13 cellular contexts compared by ENCODE assay signal in genomic region chr19:6234527-6234926, GRCh38. TPM values are rescaled to one million over a fixed set of nuclear protein-coding genes. Genes with fewer than 3 reads are reported as not detected.
DNase-seq lines count a peak whose midpoint lies in the region; ATAC-seq and TF ChIP-seq lines count a peak whose summit lies in the region.
"Had no signal": no experiment of that assay in that cellular context is flagged by ENCODE, and none has a peak within 500 bp of the region (broad histone marks: within the 10 kb centered on the region; RNA-seq: fewer than 3 reads in every experiment).

No MANE protein-coding gene starts in this region.

- TF ChIP-seq CTCF in H9 (conservative IDR thresholded peaks at IDR 0.05) (no peak), brain (conservative IDR thresholded peaks at IDR 0.05) (no peak), lower lobe of right lung (IDR thresholded peaks at IDR 0.05) (no peak), suprapubic skin (IDR thresholded peaks at IDR 0.05) (no peak)

- no peak overlapping the region for H3K4me3 Mint-ChIP-seq in H9
- peak overlapping the region in 2 of 5 experiments; percentile 9 for H3K4me3 Mint-ChIP-seq in brain
- no peak overlapping the region for H3K4me3 Mint-ChIP-seq in activated CD4-positive, alpha-beta T cell treated with anti-CD3 and anti-CD28 coated beads for 36 hours
- H3K4me3 Mint-ChIP-seq: mesothelial cell of epicardium had no signal

- H3K9me3 ChIP-seq in H9 (ENCODE audit: control insufficient read depth, low read depth, low read length) (no peaks in the 10 kb centered on the region), lower lobe of right lung (no peaks in the 10 kb centered on the region), suprapubic skin (no peaks in the 10 kb centered on the region)
- H3K9me3 ChIP-seq: Caco-2 had no signal

- H3K27ac Mint-ChIP-seq in H9: peak overlapping the region in 2 of 3 experiments; percentile 2 to 34; a peak in 2 of 7 replicates
- H3K27ac Mint-ChIP-seq in brain: peak overlapping the region; percentile 21 to 80 (median 76)
- H3K27ac Mint-ChIP-seq in activated CD4-positive, alpha-beta T cell treated with anti-CD3 and anti-CD28 coated beads for 36 hours: no peak overlapping the region
- H3K27ac Mint-ChIP-seq: mesothelial cell of epicardium had no signal

- no peak overlapping the region for H3K56ac ChIP-seq in H9 (ENCODE audit: insufficient read length, low read depth, low read length)

- H3K9me3 Mint-ChIP-seq in H9: no peaks in the 10 kb centered on the region; a peak in 1 of 5 replicates
- H3K9me3 Mint-ChIP-seq in brain: no peaks in the 10 kb centered on the region
- H3K9me3 Mint-ChIP-seq in activated CD4-positive, alpha-beta T cell treated with anti-CD3 and anti-CD28 coated beads for 36 hours (ENCODE audit: low read depth): no peaks in the 10 kb centered on the region
- H3K9me3 Mint-ChIP-seq: dendritic cell treated with granulocyte-macrophage colony-stimulating factor and Interleukin-4, amounts not matched to agents 40 ng/mL and 50 ng/mL, for 4 days; mesothelial cell of epicardium had no signal

- H3K79me2 ChIP-seq in H9 (ENCODE audit: insufficient read depth, low read length): peaks cover 5% of the 10 kb centered on the region; the same call in 1 of the 2 replicates

- DNase-seq in H9 (no peak), lower lobe of right lung (no peak), suprapubic skin (ENCODE audit: low spot score in 2 of 2) (no peak), SHP77 treated with DMSO at 0.1 percent for 48 hours (lab: John Stamatoyannopoulos, UW) (no peak)
- DNase-seq in activated CD4-positive, alpha-beta T cell treated with anti-CD3 and anti-CD28 coated beads for 36 hours: no peak
- DNase-seq: activated CD4-positive, CD25-positive, alpha-beta regulatory T cell; activated CD8-positive, alpha-beta memory T cell treated with anti-CD3 and anti-CD28 coated beads, Interleukin-2, amount 50 U/mL, for 4 hours; SW 1271 had no signal

- H3K14ac ChIP-seq in H9 (ENCODE audit: insufficient read depth, low read length): no peak overlapping the region

- no peak overlapping the region for H3T11ph ChIP-seq in H9 (ENCODE audit: low read length)

- H2BK120ac ChIP-seq in H9 (ENCODE audit: low read depth, low read length, poor library complexity, severe bottlenecking): no peak overlapping the region

- H2BK5ac ChIP-seq in H9 (ENCODE audit: insufficient read length, low read length): no peak overlapping the region

- no peak overlapping the region for H3K4ac ChIP-seq in H9 (ENCODE audit: low read depth, low read length)

- POLR2A ChIA-PET in activated CD4-positive, alpha-beta T cell treated with anti-CD3 and anti-CD28 coated beads for 36 hours (lab: Charles Lee): interaction anchor here (0.7 kb wide), 1 partner anchor 544 kb away, joined by 3 read pairs; the partner anchor contains the start of gene RPL36

- H3K4me1 ChIP-seq in H9 (ENCODE audit: insufficient read depth, low read length) (no peaks in the 10 kb centered on the region), lower lobe of right lung (peaks cover 80% of the 10 kb centered on the region), suprapubic skin (peaks cover 83% of the 10 kb centered on the region)
- H3K4me1 ChIP-seq: Caco-2 had no signal

- ATAC-seq in lower lobe of right lung (no peak), HG02852 (IDR thresholded peaks at IDR 0.05; ENCODE audit: unreplicated experiment) (no peak)
- no peak for ATAC-seq in activated CD4-positive, alpha-beta T cell treated with anti-CD3 and anti-CD28 coated beads for 36 hours

- H3K27me3 Mint-ChIP-seq in H9 (ENCODE audit: low read depth) (no peaks in the 10 kb centered on the region; the same call in 1 of the 2 replicates), brain (no peaks in the 10 kb centered on the region)
- H3K27me3 Mint-ChIP-seq in activated CD4-positive, alpha-beta T cell treated with anti-CD3 and anti-CD28 coated beads for 36 hours: no peaks in the 10 kb centered on the region
- H3K27me3 Mint-ChIP-seq: dendritic cell treated with granulocyte-macrophage colony-stimulating factor and Interleukin-4, amounts not matched to agents 40 ng/mL and 50 ng/mL, for 4 days had no signal

- TF ChIP-seq EP300 in suprapubic skin (IDR thresholded peaks at IDR 0.05): no peak

- H3K4me1 Mint-ChIP-seq in H9 (peaks cover 18 to 26% of the 10 kb centered on the region in 2 experiments), brain (peaks cover 61% of the 10 kb centered on the region)
- peaks cover 37% of the 10 kb centered on the region for H3K4me1 Mint-ChIP-seq in activated CD4-positive, alpha-beta T cell treated with anti-CD3 and anti-CD28 coated beads for 36 hours

- TF ChIP-seq POLR2A in suprapubic skin (IDR thresholded peaks at IDR 0.05): no peak

- peaks cover 2% of the 10 kb centered on the region for H3K79me1 ChIP-seq in H9 (ENCODE audit: insufficient read depth, low read depth, low read length, poor library complexity, severe bottlenecking)

- H3K4me3 ChIP-seq in lower lobe of right lung (no peak overlapping the region), suprapubic skin (no peak overlapping the region)

- H3K36me3 ChIP-seq in lower lobe of right lung: peaks cover 7% of the 10 kb centered on the region
- peaks cover 7% of the 10 kb centered on the region for H3K36me3 ChIP-seq in suprapubic skin

- no peak overlapping the region for H2AFZ ChIP-seq in H9 (ENCODE audit: low read length)

- no peak overlapping the region for H4K8ac ChIP-seq in H9 (replicated peaks; ENCODE audit: insufficient read length, low read depth, low read length)

- H2AK5ac ChIP-seq in H9 (ENCODE audit: insufficient read length, low read length): no peak overlapping the region

- H3K23me2 ChIP-seq in H9 (ENCODE audit: insufficient read length, low read depth, low read length, poor library complexity, severe bottlenecking): no peaks in the 10 kb centered on the region

- no peaks in the 10 kb centered on the region for H4K20me1 ChIP-seq in H9 (ENCODE audit: control insufficient read depth, insufficient read depth, insufficient read length)

- H3K23ac ChIP-seq in H9 (ENCODE audit: insufficient read length, low read depth, low read length): no peak overlapping the region

- H2BK15ac ChIP-seq in H9 (ENCODE audit: low read depth, low read length): no peak overlapping the region

- H3K4me2 ChIP-seq in H9 (ENCODE audit: insufficient read depth, insufficient read length, low read length): no peak overlapping the region

- H3K9ac ChIP-seq in H9 (ENCODE audit: extremely low read depth, insufficient read length, low read length): no peak overlapping the region

- no CpG with 5 or more reads among the region's 8 CpGs for WGBS in H9 (ENCODE audit: extremely low coverage, insufficient read length, low lambda C conversion rate)
- WGBS in suprapubic skin: 70% methylated on average over 7 of the region's 8 CpGs

- no peak overlapping the region for H4K5ac ChIP-seq in H9 (ENCODE audit: insufficient read length, low read depth, low read length)

- no peak overlapping the region for H3K18ac ChIP-seq in H9 (ENCODE audit: insufficient read length, low read depth, low read length)

- peaks cover 7 to 17% (median 16%) of the 10 kb centered on the region in 3 experiments for H3K36me3 Mint-ChIP-seq in H9 (ENCODE audit: insufficient read depth in 1 of 3, low read depth in 3 of 3)
- H3K36me3 Mint-ChIP-seq in brain: peaks cover 12% of the 10 kb centered on the region
- peaks cover 12% of the 10 kb centered on the region for H3K36me3 Mint-ChIP-seq in activated CD4-positive, alpha-beta T cell treated with anti-CD3 and anti-CD28 coated beads for 36 hours (ENCODE audit: low read depth)

- H2BK20ac ChIP-seq in H9 (ENCODE audit: low read depth, low read length, poor library complexity, severe bottlenecking): no peak overlapping the region

- H2BK12ac ChIP-seq in H9 (ENCODE audit: insufficient read length, low read depth, low read length): no peak overlapping the region

- intact Hi-C loops in lower lobe of right lung (cut with DNase I): no loop called here
- intact Hi-C loops in activated CD4-positive, alpha-beta T cell treated with anti-CD3 and anti-CD28 coated beads for 36 hours (cut with DNase I, micrococcal nuclease): no loop called here

- H3K27ac ChIP-seq in H9 (ENCODE audit: insufficient read length, low read depth, low read length) (no peak overlapping the region), lower lobe of right lung (peak overlapping the region; percentile 85), suprapubic skin (peak overlapping the region; percentile 73)

- CTCF ChIA-PET in activated CD4-positive, alpha-beta T cell treated with anti-CD3 and anti-CD28 coated beads for 36 hours (lab: Charles Lee): interaction anchor here (0.6 to 1.0 kb wide), 2 partner anchors 16 to 21 kb away, joined by 3 read pairs; no protein-coding TSS in a partner anchor

- no peak overlapping the region for H4K91ac ChIP-seq in H9 (ENCODE audit: insufficient read length, low read depth, low read length)

- H3K27me3 ChIP-seq in H9 (ENCODE audit: insufficient read depth, low read length) (no peaks in the 10 kb centered on the region), lower lobe of right lung (ENCODE audit: low read depth) (no peaks in the 10 kb centered on the region), suprapubic skin (no peaks in the 10 kb centered on the region)

RNA-seq across cellular contexts. Expression of gene MLLT1, which starts 45.2 kb away (rescaled TPM):
- total RNA-seq in H9 (2021) (54.9 and 56.9 TPM in 2 replicates), lower lobe of right lung (61.9 TPM), suprapubic skin (10 to 100 TPM; 16.0 to 29.0 (median 22.7) TPM)
- polyA plus RNA-seq in brain (ENCODE audit: insufficient read depth, low read depth, low replicate concordance): 102 TPM
- total RNA-seq in activated CD4-positive, alpha-beta T cell treated with anti-CD3 and anti-CD28 coated beads for 36 hours: 10 to 100 TPM; 45.0 to 46.6 TPM
